8 cellular contexts compared by ENCODE assay signal in the genomic region with DNA sequence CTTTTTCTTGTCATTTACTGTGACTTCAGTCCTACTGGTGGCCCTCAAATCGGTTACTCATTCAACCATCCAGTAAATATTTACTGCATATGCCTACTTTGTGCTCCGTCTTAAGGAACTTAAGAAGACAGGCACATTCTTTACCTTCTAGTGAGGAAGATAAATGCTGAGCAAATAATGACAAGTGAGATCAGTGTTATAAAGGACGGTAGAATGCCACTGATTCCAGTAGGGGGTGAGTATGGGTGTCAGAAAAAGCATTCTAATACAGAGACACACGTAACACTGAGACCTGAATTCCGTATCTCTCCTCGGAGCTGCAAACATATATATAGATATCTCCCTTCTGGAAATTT. TPM values are rescaled to one million over a fixed set of nuclear protein-coding genes. Genes with fewer than 3 reads are reported as not detected.
A peak's percentile ranks its signal among the peaks of the same experiment; 100 is the strongest.
DNase-seq lines count a peak whose midpoint lies in the region; ATAC-seq and TF ChIP-seq lines count a peak whose summit lies in the region.

No MANE protein-coding gene starts in this region.

- no peaks in the 10 kb centered on the region for H3K27me3 Mint-ChIP-seq in activated T-cell treated with anti-CD3 and anti-CD28 coated beads, Interleukin-2, amount 50 U/mL, for 24 hours
- no peaks in the 10 kb centered on the region for H3K27me3 Mint-ChIP-seq in activated CD8-positive, alpha-beta T cell treated with anti-CD3 and anti-CD28 coated beads for 36 hours

- CTCF ChIA-PET in activated CD8-positive, alpha-beta T cell treated with anti-CD3 and anti-CD28 coated beads for 36 hours (lab: Charles Lee) = interaction anchor here (1.1 to 2.5 kb wide), 4 partner anchors 13 to 328 kb away, joined by 4 to 8 read pairs (median 6); no protein-coding TSS in a partner anchor

- no peak for DNase-seq in activated T-cell treated with anti-CD3 and anti-CD28 coated beads, Interleukin-2, amount 50 U/mL, for 24 hours
- DNase-seq in activated T-cell treated with anti-CD3 and anti-CD28 coated beads, Interleukin-2, amount 50 U/mL, for 48 hours = no peak
- no peak for DNase-seq in activated CD8-positive, alpha-beta T cell treated with anti-CD3 and anti-CD28 coated beads for 36 hours
- DNase-seq in tibial artery = no peak
- DNase-seq in NCI-H510A (lab: John Stamatoyannopoulos, UW) = no peak
- DNase-seq in AG08395 (ENCODE audit: low spot score) = no peak
- DNase-seq in sciatic nerve (ENCODE audit: low spot score) = no peak

- peak overlapping the region; percentile 83 to 89 for H3K27ac ChIP-seq in tibial artery

- H3K36me3 Mint-ChIP-seq in activated T-cell treated with anti-CD3 and anti-CD28 coated beads, Interleukin-2, amount 50 U/mL, for 24 hours (ENCODE audit: low read depth) = peaks cover 53% of the 10 kb centered on the region
- H3K36me3 Mint-ChIP-seq in activated CD8-positive, alpha-beta T cell treated with anti-CD3 and anti-CD28 coated beads for 36 hours (ENCODE audit: low read depth) = peaks cover 21% of the 10 kb centered on the region

- POLR2A ChIA-PET in activated CD8-positive, alpha-beta T cell treated with anti-CD3 and anti-CD28 coated beads for 36 hours (lab: Charles Lee) = interaction anchor here (0.9 to 2.8 kb wide), 5 partner anchors 12 to 294 kb away, joined by 3 to 15 read pairs (median 5); a partner anchor contains a TSS

- H3K4me1 ChIP-seq in tibial artery = peaks cover 0 to 46% (median 34%) of the 10 kb centered on the region in 4 donors

- no peak for ATAC-seq in activated CD8-positive, alpha-beta T cell treated with anti-CD3 and anti-CD28 coated beads for 36 hours
- ATAC-seq in sciatic nerve = no peak

- no peaks in the 10 kb centered on the region for H3K9me3 ChIP-seq in iPS-18c (ENCODE audit: control insufficient read depth, insufficient read depth, low read length)
- no peaks in the 10 kb centered on the region for H3K9me3 ChIP-seq in tibial artery

- peak overlapping the region; percentile 97 for H3K27ac Mint-ChIP-seq in activated T-cell treated with anti-CD3 and anti-CD28 coated beads, Interleukin-2, amount 50 U/mL, for 24 hours
- peak overlapping the region; percentile 99 for H3K27ac Mint-ChIP-seq in activated CD8-positive, alpha-beta T cell treated with anti-CD3 and anti-CD28 coated beads for 36 hours

- H3K4me3 Mint-ChIP-seq in activated T-cell treated with anti-CD3 and anti-CD28 coated beads, Interleukin-2, amount 50 U/mL, for 24 hours = peak overlapping the region; percentile 94
- H3K4me3 Mint-ChIP-seq in activated CD8-positive, alpha-beta T cell treated with anti-CD3 and anti-CD28 coated beads for 36 hours = peak overlapping the region; percentile 98

- no peak for TF ChIP-seq CTCF in activated CD8-positive, alpha-beta T cell treated with anti-CD3 and anti-CD28 coated beads for 36 hours (IDR thresholded peaks at IDR 0.05)
- no peak for TF ChIP-seq CTCF in tibial artery (IDR thresholded peaks at IDR 0.05)

- H3K4me3 ChIP-seq in iPS-18c (ENCODE audit: insufficient read depth, low read depth, low read length) (peak overlapping the region; percentile 97; the same call in 1 of the 2 replicates), tibial artery (peak overlapping the region; percentile 75 to 81)

- intact Hi-C loops in activated CD8-positive, alpha-beta T cell treated with anti-CD3 and anti-CD28 coated beads for 36 hours (cut with micrococcal nuclease) = loop anchor here (2.0 to 10.0 kb wide), 2 partner anchors 34 to 120 kb away; a partner anchor contains a TSS
- intact Hi-C loops in tibial artery (cut with DNase I; ENCODE audit: low total_unique reads) (loop anchor here (10.0 kb wide), 2 partner anchors 90 to 290 kb away; a partner anchor contains a TSS), sciatic nerve (cut with DNase I) (no loop called here)

- peaks cover 48% of the 10 kb centered on the region for H3K4me1 Mint-ChIP-seq in activated T-cell treated with anti-CD3 and anti-CD28 coated beads, Interleukin-2, amount 50 U/mL, for 24 hours (ENCODE audit: low read depth)
- peaks cover 39% of the 10 kb centered on the region for H3K4me1 Mint-ChIP-seq in activated CD8-positive, alpha-beta T cell treated with anti-CD3 and anti-CD28 coated beads for 36 hours (ENCODE audit: low read depth)

- H3K27me3 ChIP-seq in tibial artery = no peaks in the 10 kb centered on the region

- peaks cover 14 to 33% (median 17%) of the 10 kb centered on the region in 3 donors for H3K36me3 ChIP-seq in tibial artery

- no peaks in the 10 kb centered on the region for H3K9me3 Mint-ChIP-seq in activated T-cell treated with anti-CD3 and anti-CD28 coated beads, Interleukin-2, amount 50 U/mL, for 24 hours
- H3K9me3 Mint-ChIP-seq in activated CD8-positive, alpha-beta T cell treated with anti-CD3 and anti-CD28 coated beads for 36 hours = no peaks in the 10 kb centered on the region

RNA-seq across cellular contexts. Expression of a gene that starts 1.6 kb away (rescaled TPM):
- total RNA-seq in activated CD8-positive, alpha-beta T cell treated with anti-CD3 and anti-CD28 coated beads for 36 hours = 1 to 10 TPM; 3.8 to 4.7 TPM
- 10.7 TPM for total RNA-seq in sciatic nerve

RNA-seq across cellular contexts. Expression of a gene that starts 38.2 kb away (rescaled TPM):
- total RNA-seq in activated CD8-positive, alpha-beta T cell treated with anti-CD3 and anti-CD28 coated beads for 36 hours = 10 to 100 TPM; 53.9 to 55.6 TPM
- 84.4 TPM for total RNA-seq in sciatic nerve
